ENCODE assay signal across 19 cellular contexts in the genomic region with DNA sequence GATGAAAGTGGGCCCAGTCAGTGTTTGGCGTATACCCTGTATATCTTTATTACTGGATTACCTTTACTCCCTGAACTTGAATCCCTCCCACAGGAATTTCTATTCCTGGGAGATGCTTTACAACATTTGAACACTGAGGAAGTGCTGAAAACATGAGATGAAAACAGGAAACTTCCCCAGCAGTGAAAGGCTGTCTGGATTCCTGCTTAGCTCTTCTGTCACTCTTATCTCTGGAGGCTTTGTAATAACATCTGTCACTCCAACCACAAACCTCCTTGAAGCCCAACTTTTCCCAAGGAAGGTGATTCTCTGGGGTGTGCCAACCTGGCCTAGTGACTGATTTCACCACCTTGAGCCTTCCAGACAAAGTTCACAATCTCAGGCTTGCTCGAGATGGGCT.
"Had no signal": no experiment of that assay in that cellular context is flagged by ENCODE, and none has a peak within 500 bp of the region (broad histone marks: within the 10 kb centered on the region; RNA-seq: fewer than 3 reads in every experiment).

No MANE protein-coding gene starts in this region.

- H3K4me1 Mint-ChIP-seq: naive B cell; stimulated activated effector memory CD8-positive, alpha-beta T cell treated with anti-CD3 and anti-CD28 coated beads, Interleukin-12 subunit alpha, Interleukin-12 subunit beta, amount 100 ng/mL, for 72 hours had no signal

- H3K4me3 ChIP-seq: esophagus muscularis mucosa, gastroesophageal sphincter, prostate gland, right lobe of liver, suprapubic skin, thyroid gland, uterus had no signal

- H3K27me3 ChIP-seq: esophagus muscularis mucosa, gastroesophageal sphincter, right lobe of liver, suprapubic skin, thyroid gland, uterus had no signal

- H3K4me3 Mint-ChIP-seq: naive B cell; nephron progenitor cell; stimulated activated effector memory CD8-positive, alpha-beta T cell treated with anti-CD3 and anti-CD28 coated beads, Interleukin-12 subunit alpha, Interleukin-12 subunit beta, amount 100 ng/mL, for 72 hours; type B pancreatic cell had no signal

- ATAC-seq: gastroesophageal sphincter; right lobe of liver; stimulated activated effector memory CD8-positive, alpha-beta T cell treated with anti-CD3 and anti-CD28 coated beads, Interleukin-12 subunit alpha, Interleukin-12 subunit beta, amount 100 ng/mL, for 72 hours; stimulated activated naive CD8-positive, alpha-beta T cell treated with anti-CD3 and anti-CD28 coated beads, Interleukin-15, Interleukin-2, amounts not matched to agents 100 U/mL and 50 U/mL, for 24 hours had no signal

- H3K36me3 Mint-ChIP-seq: naive B cell; stimulated activated effector memory CD8-positive, alpha-beta T cell treated with anti-CD3 and anti-CD28 coated beads, Interleukin-12 subunit alpha, Interleukin-12 subunit beta, amount 100 ng/mL, for 72 hours; type B pancreatic cell had no signal

- H3K36me3 ChIP-seq: esophagus muscularis mucosa, gastroesophageal sphincter, prostate gland, right lobe of liver, suprapubic skin, thyroid gland, uterus had no signal

- H3K9me3 Mint-ChIP-seq: nephron progenitor cell had no signal

- FAIRE-seq: endometrium, keratinocyte had no signal

- DNase-seq: effector memory CD4-positive, alpha-beta T cell; glutamatergic neuron; mammary epithelial cell; naive B cell; nephron progenitor cell; right lobe of liver; stimulated activated CD4-positive, alpha-beta T cell treated with anti-CD3 and anti-CD28 coated beads, Interleukin-4, amount 100 ng/mL, for 1 hour; stimulated activated CD8-positive, alpha-beta memory T cell treated with anti-CD3 and anti-CD28 coated beads, Interleukin-4, amount 100 ng/mL, for 48 hours; stimulated activated naive CD8-positive, alpha-beta T cell treated with anti-CD3 and anti-CD28 coated beads, Interleukin-15, Interleukin-2, amounts not matched to agents 100 U/mL and 50 U/mL, for 24 hours; thyroid gland; uterus had no signal

- H3K27ac Mint-ChIP-seq: naive B cell; nephron progenitor cell; stimulated activated effector memory CD8-positive, alpha-beta T cell treated with anti-CD3 and anti-CD28 coated beads, Interleukin-12 subunit alpha, Interleukin-12 subunit beta, amount 100 ng/mL, for 72 hours; type B pancreatic cell had no signal
